ENCODE assay signal across 8 cellular contexts in the genomic region with DNA sequence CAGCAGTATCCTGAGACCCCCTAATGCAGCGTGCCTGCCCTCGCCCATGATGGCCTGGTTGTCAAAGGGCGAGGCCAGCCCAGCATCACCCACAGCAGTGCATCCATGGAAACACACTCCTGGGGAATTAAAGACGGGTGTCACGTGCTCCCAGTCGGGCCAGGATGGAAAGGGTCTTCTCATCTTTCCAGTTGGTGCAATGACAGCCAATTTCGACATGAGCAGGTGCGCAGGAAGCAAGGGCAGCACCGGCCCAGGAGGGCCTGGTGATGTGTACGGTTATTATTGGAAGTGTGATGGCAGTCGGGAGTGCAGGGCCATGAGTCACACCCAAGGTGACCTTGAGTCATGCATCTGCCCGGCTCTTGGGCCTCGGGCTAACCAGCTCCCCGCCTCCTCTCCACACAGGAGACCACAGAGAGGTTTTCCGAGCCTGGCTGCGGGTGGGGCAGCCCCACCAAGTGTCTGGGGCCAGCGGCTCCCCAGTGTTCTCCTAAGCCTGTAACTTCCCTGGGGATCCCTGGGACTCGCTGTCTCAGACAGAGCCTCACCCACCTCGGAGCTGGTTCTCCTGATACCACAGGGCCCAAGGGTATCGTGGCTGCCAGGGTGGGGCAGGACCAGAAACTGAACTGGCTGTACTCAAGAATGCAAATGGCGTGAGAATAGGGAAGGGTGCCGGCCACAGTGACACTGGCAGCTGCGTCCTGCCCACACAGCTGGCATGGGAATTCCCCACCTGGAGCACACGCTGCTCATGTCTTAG.
DNase-seq lines count a peak whose midpoint lies in the region; ATAC-seq and TF ChIP-seq lines count a peak whose summit lies in the region.

No MANE protein-coding gene starts in this region.

- no peaks in the 10 kb centered on the region for H4K20me1 ChIP-seq in OCI-LY3 (ENCODE audit: insufficient read depth, low read length)

- no peak for TF ChIP-seq CTCF in GM13976 (IDR thresholded peaks at IDR 0.05; ENCODE audit: borderline replicate concordance, control extremely low read depth, extremely low read depth, insufficient read depth, missing control alignments)
- TF ChIP-seq CTCF in HFFc6 (IDR thresholded peaks at IDR 0.05): no peak
- no peak for TF ChIP-seq CTCF in OCI-LY3 (IDR thresholded peaks at IDR 0.05; ENCODE audit: low read depth, low read length)
- no peak for TF ChIP-seq CTCF in esophagus squamous epithelium (IDR thresholded peaks at IDR 0.05)
- TF ChIP-seq CTCF in upper lobe of left lung (IDR thresholded peaks at IDR 0.05): no peak

- no peak for TF ChIP-seq EP300 in upper lobe of left lung (IDR thresholded peaks at IDR 0.05)

- no peak overlapping the region for H2AFZ ChIP-seq in OCI-LY3 (ENCODE audit: low read depth, low read length)

- peak; percentile 4 to 27 for ATAC-seq in upper lobe of left lung (ENCODE audit: low FRiP score in 2 of 2)
- ATAC-seq in HG03135 (IDR thresholded peaks at IDR 0.05; ENCODE audit: unreplicated experiment): no peak

- no peak overlapping the region for H3K4me3 Mint-ChIP-seq in HFFc6

- H3K4me3 ChIP-seq in OCI-LY3 (ENCODE audit: low read length) (peak overlapping the region; percentile 64), esophagus squamous epithelium (no peak overlapping the region), upper lobe of left lung (no peak overlapping the region)

- no peaks in the 10 kb centered on the region for H3K79me2 ChIP-seq in OCI-LY3 (ENCODE audit: low read length)

- no peaks in the 10 kb centered on the region for H3K9me3 ChIP-seq in OCI-LY3 (ENCODE audit: insufficient read depth, low read length)
- no peaks in the 10 kb centered on the region for H3K9me3 ChIP-seq in esophagus squamous epithelium
- no peaks in the 10 kb centered on the region for H3K9me3 ChIP-seq in upper lobe of left lung

- intact Hi-C loops in esophagus squamous epithelium (cut with DNase I): no loop called here

- no peaks in the 10 kb centered on the region for H3K36me3 Mint-ChIP-seq in HFFc6 (ENCODE audit: low read depth)

- DNase-seq in GM13976 (ENCODE audit: low spot score) (peak; percentile 65), HFFc6 (peak; percentile 56), esophagus squamous epithelium (lab: John Stamatoyannopoulos, UW) (no peak), upper lobe of left lung (peak in 1 of 2 donors; percentile 50)
- no peak for DNase-seq in stimulated activated CD4-positive, alpha-beta T cell treated with anti-CD3 and anti-CD28 coated beads, Interleukin-12 subunit alpha, Interleukin-12 subunit beta, amount 100 ng/mL, for 4 hours
- DNase-seq in stimulated activated CD4-positive, alpha-beta T cell treated with anti-CD3 and anti-CD28 coated beads, Interleukin-4, amount 100 ng/mL, for 24 hours: no peak

- peaks cover 9% of the 10 kb centered on the region for H3K4me1 Mint-ChIP-seq in HFFc6 (ENCODE audit: low read depth)

- peak overlapping the region; percentile 59 for H3K9ac ChIP-seq in OCI-LY3 (ENCODE audit: low read length)

- in situ Hi-C loops in GM13976 (cut with MboI; ENCODE audit: low sequenced_read_pairs, unreplicated experiment): no loop called here

- WGBS in esophagus squamous epithelium, 2 donors: 43 to 49% methylated on average over 7 to 12 of the region's 24 CpGs
- WGBS in upper lobe of left lung, 2 donors: 76 to 79% methylated on average over 17 to 21 of the region's 24 CpGs

- no peaks in the 10 kb centered on the region for H3K9me3 Mint-ChIP-seq in HFFc6

- no peak overlapping the region for H3K27ac Mint-ChIP-seq in HFFc6

- TF ChIP-seq POLR2A in esophagus squamous epithelium (IDR thresholded peaks at IDR 0.05) (no peak), upper lobe of left lung (IDR thresholded peaks at IDR 0.05) (no peak)

- H3K27me3 ChIP-seq in OCI-LY3 (ENCODE audit: low read depth, low read length) (no peaks in the 10 kb centered on the region), esophagus squamous epithelium (peaks cover 0 to 4% (median 0%) of the 10 kb centered on the region in 4 donors), upper lobe of left lung (no peaks in the 10 kb centered on the region)

- peak overlapping the region; percentile 83 for H3K27ac ChIP-seq in OCI-LY3 (ENCODE audit: low read length)
- H3K27ac ChIP-seq in esophagus squamous epithelium: peak overlapping the region; percentile 52 to 64 (median 58)
- no peak overlapping the region for H3K27ac ChIP-seq in upper lobe of left lung

- peaks cover 68% of the 10 kb centered on the region for H3K4me1 ChIP-seq in OCI-LY3 (ENCODE audit: low read length)
- H3K4me1 ChIP-seq in esophagus squamous epithelium: peaks cover 3 to 36% (median 12%) of the 10 kb centered on the region in 3 donors
- peaks cover 0 to under 1% (median under 1%) of the 10 kb centered on the region in 4 donors for H3K4me1 ChIP-seq in upper lobe of left lung

- peak overlapping the region; percentile 73 for H3K4me2 ChIP-seq in OCI-LY3 (ENCODE audit: low read length)

- H3K27me3 Mint-ChIP-seq in HFFc6 (ENCODE audit: insufficient read depth): peaks cover 11% of the 10 kb centered on the region

- H3K36me3 ChIP-seq in OCI-LY3 (replicated peaks; ENCODE audit: low read depth, low read length) (peaks cover 3% of the 10 kb centered on the region), esophagus squamous epithelium (no peaks in the 10 kb centered on the region), upper lobe of left lung (no peaks in the 10 kb centered on the region)

Comparison
In these comparisons a context has a peak if more than half of its experiments do, and no peak if none do; other contexts are left out.
1. DNase-seq: peak in GM13976 (single experiment) and HFFc6 (single experiment); none in esophagus squamous epithelium (single experiment), stimulated activated CD4-positive, alpha-beta T cell treated with anti-CD3 and anti-CD28 coated beads, Interleukin-12 subunit alpha, Interleukin-12 subunit beta, amount 100 ng/mL, for 4 hours (single experiment) and stimulated activated CD4-positive, alpha-beta T cell treated with anti-CD3 and anti-CD28 coated beads, Interleukin-4, amount 100 ng/mL, for 24 hours (single experiment).
2. H3K27ac ChIP-seq: peak in OCI-LY3 (single experiment) and esophagus squamous epithelium (4 of 4); none in upper lobe of left lung (0 of 4).